In genomic region chr19:34362679-34363069, GRCh38 we compare ENCODE assay signal across 25 cellular contexts. TPM values are rescaled to one million over a fixed set of nuclear protein-coding genes. Genes with fewer than 3 reads are reported as not detected.
DNase-seq lines count a peak whose midpoint lies in the region; ATAC-seq, FAIRE-seq and TF ChIP-seq lines count a peak whose summit lies in the region.
"Had no signal": no experiment of that assay in that cellular context is flagged by ENCODE, and none has a peak within 500 bp of the region (broad histone marks: within the 10 kb centered on the region; RNA-seq: fewer than 3 reads in every experiment).

No MANE protein-coding gene starts in this region.

- DNase-seq in A549 (ENCODE audit: low read depth in 1 of 2, low spot score in 1 of 2) (no peak), activated B cell treated with CpG ODN at 0.5 μM for 24 hours (no peak), spleen (no peak)
- no peak for DNase-seq in naive thymus-derived CD8-positive, alpha-beta T cell
- DNase-seq: activated CD4-positive, alpha-beta T cell treated with anti-CD3 and anti-CD28 coated beads for 4 hours; body of pancreas; CD8-positive, alpha-beta memory T cell; effector memory CD4-positive, alpha-beta T cell; foreskin keratinocyte; GF-D8; NCI-H1105 treated with DMSO at 0.1 percent for 48 hours; NCI-H2081; Peyer's patch; stimulated activated CD4-positive, alpha-beta T cell treated with anti-CD3 and anti-CD28 coated beads, Interleukin-2, amount 100 ng/mL, for 24 hours; T-helper 1 cell had no signal

- intact Hi-C loops in activated B cell treated with CpG ODN at 0.5 μM for 24 hours (cut with micrococcal nuclease) (loop anchor here (10.0 kb wide), 1 partner anchor 988 kb away; the partner anchor contains the start of gene CEBPG), spleen (cut with DNase I; ENCODE audit: low total_unique reads) (no loop called here)

- FAIRE-seq in A549 (lab: Jason Lieb, UNC) = no peak
- FAIRE-seq: colon, TTC549 had no signal

- H3K27ac Mint-ChIP-seq in activated B cell treated with CpG ODN at 0.5 μM for 24 hours = no peak overlapping the region
- H3K27ac Mint-ChIP-seq in naive thymus-derived CD8-positive, alpha-beta T cell = peak overlapping the region in 5 of 10 donors; percentile 16 to 85 (median 52)
- H3K27ac Mint-ChIP-seq: stimulated activated memory B cell treated with anti-CD40 and anti-IgM and Interleukin-4, amounts not matched to agents 10 μg/mL and 1 μg/mL and 100 μg/mL, for 72 hours had no signal

- CTCF ChIA-PET in A549 (lab: Yijun Ruan, JAX) (interaction anchor here (0.6 to 1.8 kb wide), 6 partner anchors 9 to 67 kb away, joined by 3 to 8 read pairs (median 4); no protein-coding TSS in a partner anchor), activated B cell treated with CpG ODN at 0.5 μM for 24 hours (lab: Charles Lee) (no interaction called here)

- H3K4me3 Mint-ChIP-seq in activated B cell treated with CpG ODN at 0.5 μM for 24 hours = peak overlapping the region; percentile 3
- peak overlapping the region in 7 of 10 donors; percentile 1 to 95 (median 55) for H3K4me3 Mint-ChIP-seq in naive thymus-derived CD8-positive, alpha-beta T cell
- H3K4me3 Mint-ChIP-seq: stimulated activated memory B cell treated with anti-CD40 and anti-IgM and Interleukin-4, amounts not matched to agents 10 μg/mL and 1 μg/mL and 100 μg/mL, for 72 hours had no signal

- H3K4me2 ChIP-seq in A549 (no peak overlapping the region), BLaER1 (peak overlapping the region; percentile 16; the same call in 1 of the 2 replicates)

- H3K4me3 ChIP-seq in A549 = no peak overlapping the region
- H3K4me3 ChIP-seq in BLaER1 = no peak overlapping the region
- H3K4me3 ChIP-seq in spleen = no peak overlapping the region
- H3K4me3 ChIP-seq: body of pancreas, Peyer's patch, skin epidermis, suprapubic skin, vagina had no signal

- peaks cover 21% of the 10 kb centered on the region for H4K20me1 ChIP-seq in BLaER1

- H3K36me3 Mint-ChIP-seq in activated B cell treated with CpG ODN at 0.5 μM for 24 hours (ENCODE audit: low read depth) = peaks cover 12% of the 10 kb centered on the region
- H3K36me3 Mint-ChIP-seq in naive thymus-derived CD8-positive, alpha-beta T cell = peaks cover 0 to 10% (median 6%) of the 10 kb centered on the region in 3 donors

- H3K27ac ChIP-seq in A549 (peak overlapping the region; percentile 23 to 49; a peak in 4 of 6 replicates), BLaER1 (no peak overlapping the region), spleen (no peak overlapping the region)
- H3K27ac ChIP-seq: body of pancreas, foreskin keratinocyte, neutrophil, Peyer's patch, skin epidermis, suprapubic skin, vagina had no signal

- TF ChIP-seq CTCF in A549 (IDR thresholded peaks at IDR 0.05) = no peak
- no peak for TF ChIP-seq CTCF in activated B cell treated with CpG ODN at 0.5 μM for 24 hours (IDR thresholded peaks at IDR 0.05)
- TF ChIP-seq CTCF in spleen (IDR thresholded peaks at IDR 0.05 in 8 of 11, conservative IDR thresholded peaks at IDR 0.05 in 3 of 11) = no peak

- 69% methylated on average over 3 of the region's 3 CpGs for WGBS in A549 (ENCODE audit: missing lambda C conversion rate)
- 65 to 84% (median 83%) methylated on average over 3 of the region's 3 CpGs for WGBS in spleen, 5 donors

- no peaks in the 10 kb centered on the region for H3K9me3 Mint-ChIP-seq in activated B cell treated with CpG ODN at 0.5 μM for 24 hours
- H3K9me3 Mint-ChIP-seq in naive thymus-derived CD8-positive, alpha-beta T cell = no peaks in the 10 kb centered on the region
- H3K9me3 Mint-ChIP-seq: CD8-positive, alpha-beta memory T cell; stimulated activated memory B cell treated with anti-CD40 and anti-IgM and Interleukin-4, amounts not matched to agents 10 μg/mL and 1 μg/mL and 100 μg/mL, for 72 hours had no signal

- H3K27me3 ChIP-seq in BLaER1 (no peaks in the 10 kb centered on the region), spleen (replicated peaks in 1 of 7) (no peaks in the 10 kb centered on the region)
- H3K27me3 ChIP-seq: body of pancreas, foreskin keratinocyte, neutrophil, Peyer's patch, suprapubic skin, vagina had no signal

- no peaks in the 10 kb centered on the region for H3K9me3 ChIP-seq in A549
- H3K9me3 ChIP-seq in BLaER1 = no peaks in the 10 kb centered on the region
- H3K9me3 ChIP-seq in spleen = no peaks in the 10 kb centered on the region
- H3K9me3 ChIP-seq: body of pancreas, neutrophil, Peyer's patch, suprapubic skin, vagina had no signal

- H3K4me1 ChIP-seq in A549 (peaks cover 41% of the 10 kb centered on the region), BLaER1 (peaks cover 77% of the 10 kb centered on the region), spleen (peaks cover 11 to 53% (median 43%) of the 10 kb centered on the region in 6 donors)
- H3K4me1 ChIP-seq: foreskin keratinocyte had no signal

- TF ChIP-seq POLR2A in A549 (IDR thresholded peaks at IDR 0.05; ENCODE audit: low read length) (no peak), spleen (IDR thresholded peaks at IDR 0.05) (no peak)

- H3K27me3 Mint-ChIP-seq in activated B cell treated with CpG ODN at 0.5 μM for 24 hours = no peaks in the 10 kb centered on the region
- no peaks in the 10 kb centered on the region for H3K27me3 Mint-ChIP-seq in naive thymus-derived CD8-positive, alpha-beta T cell
- H3K27me3 Mint-ChIP-seq: CD8-positive, alpha-beta memory T cell; stimulated activated memory B cell treated with anti-CD40 and anti-IgM and Interleukin-4, amounts not matched to agents 10 μg/mL and 1 μg/mL and 100 μg/mL, for 72 hours had no signal

- no peak for ATAC-seq in A549
- no peak for ATAC-seq in activated B cell treated with CpG ODN at 0.5 μM for 24 hours (ENCODE audit: low read depth)
- ATAC-seq in naive thymus-derived CD8-positive, alpha-beta T cell = no peak
- ATAC-seq in HG02884 (IDR thresholded peaks at IDR 0.05; ENCODE audit: unreplicated experiment) = no peak
- ATAC-seq in GM18867 (IDR thresholded peaks at IDR 0.05; ENCODE audit: unreplicated experiment) = no peak
- ATAC-seq: body of pancreas; foreskin keratinocyte; stimulated activated memory B cell treated with anti-CD40 and anti-IgM and Interleukin-4, amounts not matched to agents 10 μg/mL and 1 μg/mL and 100 μg/mL, for 72 hours had no signal

- H3K9ac ChIP-seq in BLaER1 = 0 out of 2 replicates have a peak overlapping the region, but pooled peaks have one; percentile 17

- TF ChIP-seq RAD21 in A549 (conservative IDR thresholded peaks at IDR 0.05 in 1 of 2, IDR thresholded peaks at IDR 0.05 in 1 of 2) = no peak

- TF ChIP-seq EP300 in A549 (IDR thresholded peaks at IDR 0.05) = no peak

- peaks cover 13% of the 10 kb centered on the region for H3K36me3 ChIP-seq in BLaER1
- peaks cover 0 to 13% (median 6%) of the 10 kb centered on the region in 6 donors for H3K36me3 ChIP-seq in spleen
- H3K36me3 ChIP-seq: neutrophil had no signal

- peaks cover 45% of the 10 kb centered on the region for H3K4me1 Mint-ChIP-seq in activated B cell treated with CpG ODN at 0.5 μM for 24 hours
- H3K4me1 Mint-ChIP-seq in naive thymus-derived CD8-positive, alpha-beta T cell = peaks cover 26 to 56% (median 51%) of the 10 kb centered on the region in 4 donors

- POLR2A ChIA-PET in A549 (lab: Yijun Ruan, JAX) (no interaction called here), activated B cell treated with CpG ODN at 0.5 μM for 24 hours (lab: Charles Lee) (interaction anchor here (0.7 kb wide), 1 partner anchor 119 kb away, joined by 3 read pairs; no protein-coding TSS in a partner anchor)
- POLR2A ChIA-PET in naive thymus-derived CD8-positive, alpha-beta T cell (lab: Charles Lee) = no interaction called here

TF ChIP-seq in A549, 52 proteins besides CTCF, POLR2A, EP300 and RAD21 (continues in another document):
- no peak for TF ChIP-seq KDM5A (IDR thresholded peaks at IDR 0.05)
- no peak for TF ChIP-seq NR3C1 (IDR thresholded peaks at IDR 0.05)
- no peak for TF ChIP-seq FOSB (CRISPR knock-in tag; IDR thresholded peaks at IDR 0.05)
- no peak for TF ChIP-seq HES2 (IDR thresholded peaks at IDR 0.05)
- no peak for TF ChIP-seq TFCP2L1 (CRISPR knock-in tag; IDR thresholded peaks at IDR 0.05)
- TF ChIP-seq EHF (CRISPR knock-in tag; IDR thresholded peaks at IDR 0.05) = no peak
- TF ChIP-seq EHMT2 (IDR thresholded peaks at IDR 0.05; ENCODE audit: low read depth) = no peak
- no peak for TF ChIP-seq RCOR1 (IDR thresholded peaks at IDR 0.05; ENCODE audit: low read depth, low read length)
- no peak for TF ChIP-seq JUN (IDR thresholded peaks at IDR 0.05)

RNA-seq across cellular contexts. Expression of gene GPI, which starts 2.3 kb away (rescaled TPM):
- polyA plus RNA-seq in A549 (2011; rRNA removed) = 443 and 565 TPM in 2 replicates
- polyA plus RNA-seq in A549 (2012; cell fraction: cytosol; rRNA removed) = 630 and 674 TPM in 2 replicates
- 958 and 1,031 TPM in 2 replicates for polyA plus RNA-seq in A549 (2012; cell fraction: nucleus; rRNA removed)
- 548 to 579 TPM (median 555 TPM) in 3 replicates for polyA plus RNA-seq in A549 (2017; fragmentation: RNase III; extraction: RNeasy Plus Mini Kit Qiagen cat#74134 plus additional on column Dnase treatment)
- 992 and 1,185 TPM in 2 replicates for polyA minus RNA-seq in A549 (2011; rRNA and poly(A)+ RNA removed)
- 144 and 151 TPM in 2 replicates for total RNA-seq in activated B cell treated with CpG ODN at 0.5 μM for 24 hours
- 100 to 1,000 TPM; 107 to 114 TPM for total RNA-seq in naive thymus-derived CD8-positive, alpha-beta T cell
- 100 to 1,000 TPM; 126 to 179 (median 142) TPM for polyA plus RNA-seq in naive thymus-derived CD8-positive, alpha-beta T cell
- total RNA-seq in spleen = 100 to 1,000 TPM in 6 of 7 donors, 10 to 100 TPM in 1; 96.6 to 257 (median 171) TPM
- polyA plus RNA-seq in spleen = 10 to 100 TPM; 57.5 to 76.9 (median 63.7) TPM

RNA-seq across cellular contexts. Expression of gene PDCD2L, which starts 41.5 kb away (rescaled TPM):
- polyA plus RNA-seq in A549 (2011; rRNA removed) (58.5 and 68.9 TPM in 2 replicates), A549 (2017; fragmentation: RNase III; extraction: RNeasy Plus Mini Kit Qiagen cat#74134 plus additional on column Dnase treatment) (28.2 to 32.7 TPM (median 31.5 TPM) in 3 replicates), spleen (10 to 100 TPM; 11.1 to 13.3 (median 12.8) TPM)
- polyA plus RNA-seq in A549 (2012; cell fraction: cytosol; rRNA removed) = 72.1 and 74.8 TPM in 2 replicates
- polyA plus RNA-seq in A549 (2012; cell fraction: nucleus; rRNA removed) = 50.7 and 66.9 TPM in 2 replicates
- 43.5 and 50.5 TPM in 2 replicates for polyA minus RNA-seq in A549 (2011; rRNA and poly(A)+ RNA removed)
- total RNA-seq in activated B cell treated with CpG ODN at 0.5 μM for 24 hours (13.4 and 18.6 TPM in 2 replicates), spleen (10 to 100 TPM in 4 of 7 donors, 1 to 10 TPM in 3; 5.2 to 19.7 (median 10.7) TPM)
- 10 to 100 TPM; 17.6 to 18.6 TPM for total RNA-seq in naive thymus-derived CD8-positive, alpha-beta T cell
- polyA plus RNA-seq in naive thymus-derived CD8-positive, alpha-beta T cell = 10 to 100 TPM; 13.8 to 25.9 (median 17.2) TPM

Comparison
In these comparisons a context has a peak if more than half of its experiments do, and no peak if none do; other contexts are left out.
1. H3K27ac ChIP-seq: peak in A549 (2 of 2); none in BLaER1 (single experiment) and spleen (0 of 8).